ENCODE assay signal across 27 cellular contexts in the genomic region with DNA sequence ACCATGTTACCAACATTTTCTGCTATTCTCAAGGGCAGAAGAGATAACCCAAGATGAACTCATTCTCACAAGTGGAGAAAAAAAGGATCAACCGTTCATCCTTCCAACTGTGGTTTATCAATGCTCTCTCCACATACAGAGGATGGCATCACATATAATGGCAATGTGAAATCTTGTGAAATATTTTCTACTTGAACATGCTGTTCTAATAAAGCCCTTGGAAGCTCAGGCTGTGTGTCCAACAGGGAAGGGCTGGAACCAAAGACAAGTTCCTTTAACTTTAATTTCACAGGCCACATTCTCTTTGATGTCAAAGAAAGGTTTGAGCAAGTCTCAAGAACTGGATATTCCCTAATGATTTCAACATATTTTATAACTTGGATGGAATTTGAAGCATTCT.
"Had no signal": no experiment of that assay in that cellular context is flagged by ENCODE, and none has a peak within 500 bp of the region (broad histone marks: within the 10 kb centered on the region; RNA-seq: fewer than 3 reads in every experiment).

No MANE protein-coding gene starts in this region.

- H2AFZ ChIP-seq: hepatocyte had no signal

- H3K4me2 ChIP-seq: hepatocyte had no signal

- H3K4me1 ChIP-seq: esophagus squamous epithelium, right lobe of liver, stomach, testis, upper lobe of right lung, uterus had no signal

- H3K4me3 ChIP-seq: esophagus squamous epithelium, heart left ventricle, hepatocyte, lung, pancreas, right lobe of liver, stomach, testis, tibial nerve, upper lobe of right lung, uterus had no signal

- DNase-seq: caudate nucleus; cerebellar nuclear complex; cortex of kidney; effector memory CD8-positive, alpha-beta T cell; erythroblast; esophagus squamous epithelium; foreskin melanocyte; heart left ventricle; immature natural killer cell; islet precursor cell; kidney glomerular epithelial cell; left colon; natural killer cell; occipital lobe; pancreas; right lobe of liver; stimulated activated CD4-positive, alpha-beta T cell treated with anti-CD3 and anti-CD28 coated beads, Interleukin-2, amount 100 ng/mL, for 24 hours; stimulated activated CD4-positive, alpha-beta T cell treated with anti-CD3 and anti-CD28 coated beads, Interleukin-4, amount 100 ng/mL, for 24 hours; stimulated activated naive CD4-positive, alpha-beta T cell treated with Interleukin-2 at 50 U/mL for 16 hours; stomach; testis; upper lobe of right lung; uterus had no signal

- H3K9me3 ChIP-seq: esophagus squamous epithelium, heart left ventricle, pancreas, right lobe of liver, stomach, testis, tibial nerve, upper lobe of right lung, uterus had no signal

- ATAC-seq: effector memory CD8-positive, alpha-beta T cell; left colon; natural killer cell; pancreas; right lobe of liver; stimulated activated effector memory CD8-positive, alpha-beta T cell treated with anti-CD3 and anti-CD28 coated beads, Interleukin-12 subunit alpha, Interleukin-12 subunit beta, amount 100 ng/mL, for 72 hours; upper lobe of right lung had no signal

- H3K36me3 ChIP-seq: esophagus squamous epithelium, heart left ventricle, pancreas, right lobe of liver, stomach, tibial nerve, upper lobe of right lung, uterus had no signal

- H3K79me2 ChIP-seq: hepatocyte had no signal

- H3K27ac ChIP-seq: esophagus squamous epithelium, hepatocyte, pancreas, right lobe of liver, stomach, upper lobe of right lung had no signal

- H3K27me3 ChIP-seq: heart left ventricle, hepatocyte, pancreas, right lobe of liver, stomach, testis, tibial nerve, upper lobe of right lung, uterus had no signal
